Comparison of ENCODE assay signal across 9 cellular contexts in the genomic region with DNA sequence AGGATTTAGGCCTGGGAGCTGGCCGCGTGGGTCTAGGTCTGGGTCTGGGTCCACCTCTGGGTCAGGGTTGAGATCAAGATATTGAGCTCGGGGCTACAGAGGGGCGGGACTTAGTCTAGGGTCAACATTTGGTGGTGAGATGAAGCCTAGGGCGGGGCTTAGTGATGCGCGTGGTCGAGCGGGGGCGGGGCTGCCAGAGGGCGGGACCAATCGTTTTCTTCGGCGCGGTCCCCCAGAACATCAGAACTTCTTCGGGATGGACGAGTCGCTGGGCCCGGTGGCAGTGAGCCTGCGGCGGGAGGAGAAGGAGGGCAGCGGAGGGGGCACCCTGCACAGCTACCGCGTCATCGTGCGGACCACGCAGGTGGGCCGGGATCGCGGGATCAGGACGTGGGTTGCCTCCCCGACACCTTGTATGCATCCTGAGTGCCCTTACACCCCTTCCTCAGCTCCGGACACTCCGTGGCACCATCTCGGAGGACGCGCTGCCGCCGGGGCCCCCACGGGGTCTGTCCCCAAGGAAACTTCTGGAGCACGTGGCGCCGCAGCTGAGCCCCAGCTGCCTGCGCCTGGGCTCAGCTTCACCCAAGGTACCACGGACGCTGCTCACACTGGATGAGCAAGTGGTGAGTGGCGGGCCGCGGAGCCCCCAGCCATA. TPM values are rescaled to one million over a fixed set of nuclear protein-coding genes. Genes with fewer than 3 reads are reported as not detected.
DNase-seq lines count a peak whose midpoint lies in the region; ATAC-seq and TF ChIP-seq lines count a peak whose summit lies in the region.
"Had no signal": no experiment of that assay in that cellular context is flagged by ENCODE, and none has a peak within 500 bp of the region (broad histone marks: within the 10 kb centered on the region; RNA-seq: fewer than 3 reads in every experiment).

No MANE protein-coding gene starts in this region.

- H3K4me3 ChIP-seq in hepatocyte, result no peak overlapping the region

- no peaks in the 10 kb centered on the region for H3K36me3 ChIP-seq in hepatocyte (replicated peaks; ENCODE audit: insufficient read depth, low read depth)

- 41% methylated on average over 20 of the region's 49 CpGs for WGBS in hepatocyte (ENCODE audit: low lambda C conversion rate, missing lambda C conversion rate)

- H3K9me3 ChIP-seq in hepatocyte (ENCODE audit: low read depth), result no peaks in the 10 kb centered on the region

- H4K20me1 ChIP-seq in hepatocyte (ENCODE audit: insufficient read depth, poor library complexity, severe bottlenecking), result no peaks in the 10 kb centered on the region

- H3K9me2 ChIP-seq in hepatocyte (replicated peaks; ENCODE audit: insufficient read depth), result no peaks in the 10 kb centered on the region

- peak overlapping the region; percentile 44 for H3K4me2 ChIP-seq in hepatocyte

- no peak overlapping the region for H3K27ac ChIP-seq in hepatocyte

- TF ChIP-seq POLR2A in GM18505 (IDR thresholded peaks at IDR 0.05; ENCODE audit: borderline replicate concordance, extremely low read depth, insufficient read depth, insufficient read length), result no peak

- TF ChIP-seq CTCF in GM13977 (IDR thresholded peaks at IDR 0.05; ENCODE audit: extremely low read depth, insufficient read depth, missing control alignments), result no peak
- TF ChIP-seq CTCF in hepatocyte (IDR thresholded peaks at IDR 0.05; ENCODE audit: poor library complexity), result no peak

- DNase-seq in GM13977 (ENCODE audit: low spot score), result peak; percentile 65
- peak; percentile 49 for DNase-seq in UCSD-AML1 (lab: John Stamatoyannopoulos, UW; ENCODE audit: unreplicated experiment)
- no peak for DNase-seq in hepatocyte (ENCODE audit: low spot score)
- DNase-seq in retina, result peak; percentile 60
- DNase-seq in activated gamma-delta T cell treated with Interleukin-2 at 50 U/mL for 16 hours, result no peak
- no peak for DNase-seq in ACHN
- DNase-seq: activated CD4-positive, CD25-positive, alpha-beta regulatory T cell had no signal

- H2AFZ ChIP-seq in hepatocyte, result no peak overlapping the region

- in situ Hi-C loops in GM13977 (cut with MboI; ENCODE audit: low pct_unique_long_range_greater_than_20kb, low sequenced_read_pairs, unreplicated experiment), result no loop called here
- in situ Hi-C loops in ACHN (cut with HindIII; ENCODE audit: low pct_ligation_motif_present, low pct_unique_long_range_greater_than_20kb, low sequenced_read_pairs), result no loop called here

- ATAC-seq in GM18505 (IDR thresholded peaks at IDR 0.05; ENCODE audit: unreplicated experiment), result no peak
- ATAC-seq: sciatic nerve had no signal

- no peaks in the 10 kb centered on the region for H3K4me1 ChIP-seq in hepatocyte (ENCODE audit: insufficient read depth)

- no peaks in the 10 kb centered on the region for H3K27me3 ChIP-seq in hepatocyte

- H3K79me2 ChIP-seq in hepatocyte, result no peaks in the 10 kb centered on the region

RNA-seq across cellular contexts. Expression of a gene that starts 4.2 kb away (rescaled TPM):
- total RNA-seq in hepatocyte, result 15.6 and 19.1 TPM in 2 replicates
- 35.2 and 42.9 TPM in 2 replicates for polyA plus RNA-seq in hepatocyte

RNA-seq across cellular contexts. Expression of a gene that starts 20.6 kb away (rescaled TPM):
- total RNA-seq in hepatocyte, result 28.1 and 32.7 TPM in 2 replicates
- 64.6 and 68.7 TPM in 2 replicates for polyA plus RNA-seq in hepatocyte

RNA-seq across cellular contexts. Expression of a gene that starts 26.6 kb away (rescaled TPM):
- total RNA-seq in hepatocyte, result 22.2 and 27.4 TPM in 2 replicates
- 17.6 and 20.0 TPM in 2 replicates for polyA plus RNA-seq in hepatocyte

RNA-seq across cellular contexts. Expression of a gene that starts 28.1 kb away (rescaled TPM):
- total RNA-seq in hepatocyte, result 39.3 and 40.5 TPM in 2 replicates
- 55.3 and 59.5 TPM in 2 replicates for polyA plus RNA-seq in hepatocyte

RNA-seq across cellular contexts. Expression of a gene that starts 46.5 kb away (rescaled TPM):
- not detected in 2 replicates for total RNA-seq in hepatocyte
- polyA plus RNA-seq in hepatocyte, result 0.37 TPM in 1 of 2 replicates, not detected in the other

Comparison
In these comparisons a context has a peak if more than half of its experiments do, and no peak if none do; other contexts are left out.
1. DNase-seq: peak in GM13977 (single experiment), UCSD-AML1 (single experiment) and retina (single experiment); none in hepatocyte (single experiment), activated gamma-delta T cell treated with Interleukin-2 at 50 U/mL for 16 hours (single experiment) and ACHN (single experiment).